ENCODE assay signal across 8 cellular contexts in genomic region chrX:1452497-1453389, GRCh38. TPM values are rescaled to one million over a fixed set of nuclear protein-coding genes. Genes with fewer than 3 reads are reported as not detected.
DNase-seq lines count a peak whose midpoint lies in the region; ATAC-seq and TF ChIP-seq lines count a peak whose summit lies in the region.

Gene ASMTL, minus strand, starts transcription at chrX:1452909. Its CDS starts 69 bp downstream, at chrX:1452840.

- peak within 1 kb of the TSS; percentile 84 for H3K4me3 Mint-ChIP-seq in activated CD8-positive, alpha-beta T cell treated with anti-CD3 and anti-CD28 coated beads for 36 hours

- no peaks in the 10 kb centered on the region for H3K27me3 ChIP-seq in mononuclear cell (ENCODE audit: insufficient read depth, low read length)

- DNase-seq in Ammon's horn (ENCODE audit: low spot score) = peak; percentile 100
- peak; percentile 86 for DNase-seq in HS-27A (ENCODE audit: low read depth)
- peak; percentile 100 for DNase-seq in activated CD8-positive, alpha-beta T cell treated with anti-CD3 and anti-CD28 coated beads for 36 hours
- DNase-seq in stimulated activated CD8-positive, alpha-beta memory T cell treated with anti-CD3 and anti-CD28 coated beads, Interleukin-4, amount 100 ng/mL, for 24 hours (ENCODE audit: low read depth) = peak; percentile 100
- DNase-seq in NCI-H1092 (lab: John Stamatoyannopoulos, UW) = no peak

- peak; percentile 64 for ATAC-seq in GM19455 (IDR thresholded peaks at IDR 0.05; ENCODE audit: unreplicated experiment)
- ATAC-seq in activated CD8-positive, alpha-beta T cell treated with anti-CD3 and anti-CD28 coated beads for 36 hours = peak; percentile 85

- in situ Hi-C loops in endometrial microvascular endothelial cells (cut with HindIII; ENCODE audit: inconsistent ontology term, low pct_unique_long_range_greater_than_20kb, low sequenced_read_pairs) = no loop called here

- peaks cover 20% of the 10 kb centered on the region for H3K4me1 ChIP-seq in mononuclear cell (ENCODE audit: insufficient read depth, low read length)

- TF ChIP-seq CTCF in activated CD8-positive, alpha-beta T cell treated with anti-CD3 and anti-CD28 coated beads for 36 hours (IDR thresholded peaks at IDR 0.05) = no peak

- intact Hi-C loops in activated CD8-positive, alpha-beta T cell treated with anti-CD3 and anti-CD28 coated beads for 36 hours (cut with micrococcal nuclease) = loop anchor here (5.0 to 10.0 kb wide), 2 partner anchors 210 to 732 kb away; no protein-coding TSS in a partner anchor

- H3K36me3 Mint-ChIP-seq in activated CD8-positive, alpha-beta T cell treated with anti-CD3 and anti-CD28 coated beads for 36 hours (ENCODE audit: low read depth) = peaks cover 24% of the 10 kb centered on the region

- POLR2A ChIA-PET in activated CD8-positive, alpha-beta T cell treated with anti-CD3 and anti-CD28 coated beads for 36 hours (lab: Charles Lee) = no interaction called here

- H3K27me3 Mint-ChIP-seq in activated CD8-positive, alpha-beta T cell treated with anti-CD3 and anti-CD28 coated beads for 36 hours = no peaks in the 10 kb centered on the region

- peak within 1 kb of the TSS; percentile 95 for H3K27ac Mint-ChIP-seq in activated CD8-positive, alpha-beta T cell treated with anti-CD3 and anti-CD28 coated beads for 36 hours

- peaks cover 4% of the 10 kb centered on the region for H3K9me3 ChIP-seq in mononuclear cell (ENCODE audit: low read depth, low read length)

- H3K4me3 ChIP-seq in mononuclear cell (ENCODE audit: low read length) = peak within 1 kb of the TSS; percentile 75

- peaks cover 23% of the 10 kb centered on the region for H3K9me3 Mint-ChIP-seq in activated CD8-positive, alpha-beta T cell treated with anti-CD3 and anti-CD28 coated beads for 36 hours

- H3K4me1 Mint-ChIP-seq in activated CD8-positive, alpha-beta T cell treated with anti-CD3 and anti-CD28 coated beads for 36 hours (ENCODE audit: low read depth) = peaks cover 31% of the 10 kb centered on the region

- CTCF ChIA-PET in activated CD8-positive, alpha-beta T cell treated with anti-CD3 and anti-CD28 coated beads for 36 hours (lab: Charles Lee) = no interaction called here

RNA-seq across cellular contexts. Expression of gene ASMTL, which starts in this region (rescaled TPM):
- 10 to 100 TPM; 55.8 to 57.2 TPM for total RNA-seq in activated CD8-positive, alpha-beta T cell treated with anti-CD3 and anti-CD28 coated beads for 36 hours
- 18.0 TPM for total RNA-seq in endometrial microvascular endothelial cells (ENCODE audit: inconsistent ontology term)
- 12.7 TPM for total RNA-seq in mononuclear cell
